In the genomic region with DNA sequence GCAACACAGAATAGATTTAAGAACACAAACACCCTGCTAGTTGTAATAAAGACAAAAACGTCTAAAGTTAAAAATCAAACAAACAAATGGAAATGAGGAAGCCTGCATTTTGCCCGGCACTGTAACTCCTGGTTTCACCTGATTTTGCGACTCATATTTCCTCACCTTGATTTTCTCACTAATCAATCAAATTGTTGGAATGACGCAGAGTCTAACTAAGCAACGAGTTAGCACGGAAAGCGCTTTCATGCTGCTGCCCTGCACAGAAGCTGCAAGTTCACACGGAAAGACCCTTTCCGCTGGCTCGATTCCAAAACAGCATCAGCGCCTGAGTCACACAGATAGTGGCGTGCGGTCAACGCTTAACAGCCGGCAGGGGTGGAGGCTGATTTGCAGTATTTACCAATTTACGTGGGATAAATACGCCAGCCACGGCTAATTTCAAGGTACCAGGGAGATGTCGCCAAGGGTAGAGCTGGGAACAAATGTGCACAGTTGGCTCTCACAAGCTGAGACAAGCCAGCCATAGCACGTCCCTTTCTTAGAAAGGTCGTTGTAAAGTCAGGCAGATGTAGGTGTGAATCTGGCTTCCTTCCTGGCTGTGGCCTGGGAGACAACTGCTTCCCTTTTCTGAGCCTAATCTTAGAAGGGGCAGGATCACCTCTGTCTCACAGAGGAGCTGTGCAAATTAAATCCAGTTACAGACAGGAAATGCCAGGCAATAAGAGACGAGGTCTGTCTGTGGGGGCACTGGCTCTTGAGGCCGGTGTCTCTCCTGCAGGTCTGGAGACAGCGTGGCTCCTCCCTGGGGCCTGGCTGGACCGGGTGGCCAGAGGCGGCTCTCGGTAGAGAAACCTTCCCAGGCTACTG, we compare ENCODE assay signal across 8 cellular contexts.
A peak's percentile ranks its signal among the peaks of the same experiment; 100 is the strongest.
DNase-seq lines count a peak whose midpoint lies in the region; ATAC-seq and TF ChIP-seq lines count a peak whose summit lies in the region.

No MANE protein-coding gene starts in this region.

- peaks cover 11% of the 10 kb centered on the region for H3K4me1 ChIP-seq in adipocyte (ENCODE audit: control insufficient read depth, insufficient read depth, low read length)

- H3K4me3 ChIP-seq in AG09309 (ENCODE audit: control insufficient read depth, low read depth, low read length) (no peak overlapping the region), adipocyte (ENCODE audit: low read length) (no peak overlapping the region), kidney epithelial cell (ENCODE audit: low read depth, low read length) (no peak overlapping the region)

- H3K9ac ChIP-seq in adipocyte (ENCODE audit: low read length): no peak overlapping the region

- H3K9me3 Mint-ChIP-seq in T-cell: no peaks in the 10 kb centered on the region

- peak overlapping the region; percentile 71 to 87 (median 75) for H3K4me3 Mint-ChIP-seq in T-cell

- TF ChIP-seq CTCF in AG09309 (IDR thresholded peaks at IDR 0.05; ENCODE audit: control insufficient read depth, insufficient read depth, low read depth, low read length, missing control alignments) (no peak), kidney epithelial cell (IDR thresholded peaks at IDR 0.05; ENCODE audit: insufficient read depth, low read length, poor library complexity, severe bottlenecking) (no peak)

- H3K9me3 ChIP-seq in adipocyte (ENCODE audit: control insufficient read depth, low read length): no peaks in the 10 kb centered on the region

- peaks cover 72% of the 10 kb centered on the region for H3K27me3 ChIP-seq in adipocyte (replicated peaks; ENCODE audit: control insufficient read depth, insufficient read depth, low read length)
- H3K27me3 ChIP-seq in kidney epithelial cell (ENCODE audit: control insufficient read depth, insufficient read depth, low read length): peaks cover 33% of the 10 kb centered on the region

- H3K27ac Mint-ChIP-seq in T-cell: peak overlapping the region; percentile 71 to 93

- peak; percentile 5 for DNase-seq in AG09309 (ENCODE audit: low read depth)
- peak; percentile 85 for DNase-seq in HT1080 (ENCODE audit: low read depth)
- DNase-seq in T-cell: peak; percentile 46 to 87 (median 76)
- peak; percentile 59 for DNase-seq in adipocyte (ENCODE audit: low read depth)
- peak; percentile 54 for DNase-seq in kidney epithelial cell (ENCODE audit: low read depth)
- DNase-seq in stimulated activated CD4-positive, alpha-beta T cell treated with anti-CD3 and anti-CD28 coated beads, TNF-alpha, amount 100 ng/mL, for 4 hours (ENCODE audit: low read depth in 3 of 3): peak; percentile 29 to 80 (median 68)
- no peak for DNase-seq in cortex of kidney (lab: John Stamatoyannopoulos, UW)

- CTCF ChIA-PET in T-cell (lab: Charles Lee): interaction anchor here in 1 of 2 donors (1.4 kb wide), 1 partner anchor 9 kb away, joined by 5 read pairs; no protein-coding TSS in a partner anchor

- H3K4me1 Mint-ChIP-seq in T-cell: peaks cover 24 to 30% (median 27%) of the 10 kb centered on the region in 3 donors

- no peaks in the 10 kb centered on the region for H3K36me3 Mint-ChIP-seq in T-cell

- peaks cover 3 to 6% of the 10 kb centered on the region in 2 donors for H3K27me3 Mint-ChIP-seq in T-cell

- H3K36me3 ChIP-seq in adipocyte (ENCODE audit: control insufficient read depth, insufficient read depth, low read length, severe bottlenecking) (no peaks in the 10 kb centered on the region), kidney epithelial cell (ENCODE audit: control insufficient read depth, insufficient read depth, low read length) (no peaks in the 10 kb centered on the region)

- POLR2A ChIA-PET in T-cell (lab: Charles Lee): no interaction called here

- ATAC-seq in GM19351 (IDR thresholded peaks at IDR 0.05; ENCODE audit: unreplicated experiment) (peak; percentile 72), T-cell (replicated peaks in 1 of 4) (peak; percentile 86 to 91 (median 88))
